ENCODE assay signal across 3 cellular contexts in the genomic region with DNA sequence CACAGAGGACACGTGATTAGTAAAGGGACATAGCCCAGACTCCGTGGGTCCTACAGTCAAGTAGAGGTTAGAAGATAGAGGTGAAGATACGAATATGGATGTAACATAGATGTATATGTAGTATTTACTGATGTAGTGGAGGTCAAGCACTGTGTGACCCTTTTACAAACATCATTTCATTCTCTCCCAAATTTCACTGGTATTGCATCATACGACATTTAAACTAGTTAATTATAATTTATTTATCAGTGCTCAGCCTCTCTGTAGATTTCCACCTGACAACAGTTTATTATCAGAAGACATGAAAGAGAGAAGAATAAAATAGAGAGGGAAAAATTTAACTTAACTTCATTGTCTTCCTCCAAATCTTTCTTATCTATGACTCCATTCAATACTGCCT.
TF ChIP-seq lines count a peak whose summit lies in the region.

No MANE protein-coding gene starts in this region.

TF ChIP-seq in HepG2, 621 proteins besides CTCF, POLR2A, EP300 and RAD21:
- TF ChIP-seq CEBPB (IDR thresholded peaks at IDR 0.05; ENCODE audit: borderline replicate concordance, low read depth, low read length), result 0 out of 2 replicates have a peak, but pooled peaks have one; percentile 28
- TF ChIP-seq, protein P1, sequence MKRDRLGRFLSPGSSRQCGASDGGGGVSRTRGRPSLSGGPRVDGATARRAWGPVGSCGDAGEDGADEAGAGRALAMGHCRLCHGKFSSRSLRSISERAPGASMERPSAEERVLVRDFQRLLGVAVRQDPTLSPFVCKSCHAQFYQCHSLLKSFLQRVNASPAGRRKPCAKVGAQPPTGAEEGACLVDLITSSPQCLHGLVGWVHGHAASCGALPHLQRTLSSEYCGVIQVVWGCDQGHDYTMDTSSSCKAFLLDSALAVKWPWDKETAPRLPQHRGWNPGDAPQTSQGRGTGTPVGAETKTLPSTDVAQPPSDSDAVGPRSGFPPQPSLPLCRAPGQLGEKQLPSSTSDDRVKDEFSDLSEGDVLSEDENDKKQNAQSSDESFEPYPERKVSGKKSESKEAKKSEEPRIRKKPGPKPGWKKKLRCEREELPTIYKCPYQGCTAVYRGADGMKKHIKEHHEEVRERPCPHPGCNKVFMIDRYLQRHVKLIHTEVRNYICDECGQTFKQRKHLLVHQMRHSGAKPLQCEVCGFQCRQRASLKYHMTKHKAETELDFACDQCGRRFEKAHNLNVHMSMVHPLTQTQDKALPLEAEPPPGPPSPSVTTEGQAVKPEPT (CRISPR knock-in tag; IDR thresholded peaks at IDR 0.05; ENCODE audit: low read depth), result no peak
TF ChIP-seq in HepG2: peak in this region for 1.

TF ChIP-seq in IMR-90, 13 proteins besides CTCF, POLR2A, EP300 and RAD21:
- TF ChIP-seq CEBPB (IDR thresholded peaks at IDR 0.05; ENCODE audit: low read depth, low read length), result peak; percentile 42
- TF ChIP-seq, protein P2, sequence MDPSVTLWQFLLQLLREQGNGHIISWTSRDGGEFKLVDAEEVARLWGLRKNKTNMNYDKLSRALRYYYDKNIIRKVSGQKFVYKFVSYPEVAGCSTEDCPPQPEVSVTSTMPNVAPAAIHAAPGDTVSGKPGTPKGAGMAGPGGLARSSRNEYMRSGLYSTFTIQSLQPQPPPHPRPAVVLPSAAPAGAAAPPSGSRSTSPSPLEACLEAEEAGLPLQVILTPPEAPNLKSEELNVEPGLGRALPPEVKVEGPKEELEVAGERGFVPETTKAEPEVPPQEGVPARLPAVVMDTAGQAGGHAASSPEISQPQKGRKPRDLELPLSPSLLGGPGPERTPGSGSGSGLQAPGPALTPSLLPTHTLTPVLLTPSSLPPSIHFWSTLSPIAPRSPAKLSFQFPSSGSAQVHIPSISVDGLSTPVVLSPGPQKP (IDR thresholded peaks at IDR 0.05; ENCODE audit: borderline replicate concordance, low read depth, low read length), result no peak

TF ChIP-seq in K562, 482 proteins besides CTCF, POLR2A, EP300 and RAD21:
- TF ChIP-seq TRIM24 (IDR thresholded peaks at IDR 0.05), result peak in 1 of 2 experiments; percentile 54; a peak in 2 of 4 replicates
- no peak for TF ChIP-seq NELFE (IDR thresholded peaks at IDR 0.05; ENCODE audit: insufficient read depth, insufficient read length)
- TF ChIP-seq CEBPG (CRISPR knock-in tag; IDR thresholded peaks at IDR 0.05), result no peak
- TF ChIP-seq CEBPG (tag; conservative IDR thresholded peaks at IDR 0.05 in 1 of 2, IDR thresholded peaks at IDR 0.05 in 1 of 2), result peak; percentile 54 to 68
- TF ChIP-seq, protein P3, sequence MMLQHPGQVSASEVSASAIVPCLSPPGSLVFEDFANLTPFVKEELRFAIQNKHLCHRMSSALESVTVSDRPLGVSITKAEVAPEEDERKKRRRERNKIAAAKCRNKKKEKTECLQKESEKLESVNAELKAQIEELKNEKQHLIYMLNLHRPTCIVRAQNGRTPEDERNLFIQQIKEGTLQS (IDR thresholded peaks at IDR 0.05), result peak; percentile 44; the same call in 1 of the 2 replicates
- TF ChIP-seq, protein P3 (CRISPR knock-in tag; conservative IDR thresholded peaks at IDR 0.05), result no peak
